In the genomic region with DNA sequence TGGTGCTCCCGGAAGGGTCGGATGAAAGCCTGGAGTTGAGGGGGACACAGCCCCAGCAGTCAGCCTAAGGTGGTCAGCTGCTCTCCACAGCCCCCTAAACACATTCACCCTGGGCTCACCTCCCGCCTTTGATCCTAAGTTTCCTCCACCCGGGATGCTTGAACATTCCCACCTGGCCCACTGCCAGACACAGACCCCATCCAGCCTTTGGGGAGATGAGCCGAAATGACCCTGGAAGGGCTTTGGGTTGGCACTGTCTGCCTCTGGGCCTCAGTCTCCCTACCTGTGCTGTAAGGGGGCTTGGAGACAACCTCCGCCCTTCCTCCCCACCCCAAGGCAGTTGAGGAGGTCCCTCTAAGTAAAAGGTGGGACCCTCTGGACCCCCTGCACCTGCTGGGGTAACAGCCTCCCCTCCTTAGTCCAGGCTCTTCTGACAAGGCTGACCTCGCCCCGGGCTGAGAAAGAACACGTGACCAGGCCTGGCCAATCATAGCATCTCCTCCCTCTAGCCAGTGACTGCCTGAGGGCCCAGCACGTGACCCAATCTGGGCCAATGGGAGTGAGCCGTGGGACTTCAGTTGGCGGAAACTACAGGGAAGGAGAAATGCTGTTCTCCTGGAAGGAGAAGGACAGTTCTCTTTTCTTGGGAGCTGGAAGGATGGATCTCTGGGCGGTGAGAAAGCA, we compare ENCODE assay signal across 15 cellular contexts. TPM values are rescaled to one million over a fixed set of nuclear protein-coding genes. Genes with fewer than 3 reads are reported as not detected.
DNase-seq lines count a peak whose midpoint lies in the region; ATAC-seq, FAIRE-seq and TF ChIP-seq lines count a peak whose summit lies in the region.
"Had no signal": no experiment of that assay in that cellular context is flagged by ENCODE, and none has a peak within 500 bp of the region (broad histone marks: within the 10 kb centered on the region; RNA-seq: fewer than 3 reads in every experiment).

No MANE protein-coding gene starts in this region.

- peaks cover 47% of the 10 kb centered on the region for H3K79me2 ChIP-seq in HCT116 (ENCODE audit: insufficient read depth, low read length)

- intact Hi-C loops in HCT116 (cut with micrococcal nuclease), result no loop called here
- intact Hi-C loops in activated CD8-positive, alpha-beta T cell treated with anti-CD3 and anti-CD28 coated beads for 36 hours (cut with micrococcal nuclease), result no loop called here

- no TSS peak for BruUV-seq in HCT116 (replicated peaks; lab: Mats Ljungman, UMichigan)

- ATAC-seq in HCT116, result peak; percentile 82
- peak; percentile 74 for ATAC-seq in activated CD8-positive, alpha-beta T cell treated with anti-CD3 and anti-CD28 coated beads for 36 hours
- ATAC-seq: left cardiac atrium had no signal

- H3K9me3 Mint-ChIP-seq in activated CD8-positive, alpha-beta T cell treated with anti-CD3 and anti-CD28 coated beads for 36 hours, result no peaks in the 10 kb centered on the region
- H3K9me3 Mint-ChIP-seq: activated naive CD4-positive, alpha-beta T cell treated with anti-CD3 and anti-CD28 coated beads, Interleukin-2, amount 50 U/mL, for 24 hours had no signal

- H3K9me3 ChIP-seq in HCT116 (ENCODE audit: control insufficient read depth in 1 of 2, insufficient read depth in 1 of 2, low read depth in 1 of 2, low read length in 2 of 2), result no peaks in the 10 kb centered on the region
- H3K9me3 ChIP-seq in muscle layer of duodenum (ENCODE audit: control insufficient read depth in 1 of 2, low read length in 2 of 2), result no peaks in the 10 kb centered on the region

- H3K4me3 Mint-ChIP-seq in activated CD8-positive, alpha-beta T cell treated with anti-CD3 and anti-CD28 coated beads for 36 hours, result no peak overlapping the region
- H3K4me3 Mint-ChIP-seq: activated naive CD4-positive, alpha-beta T cell treated with anti-CD3 and anti-CD28 coated beads, Interleukin-2, amount 50 U/mL, for 24 hours had no signal

- no peak for FAIRE-seq in frontal cortex (lab: Jason Lieb, UNC)
- FAIRE-seq: small intestine had no signal

- H3K4me3 ChIP-seq in HCT116 (replicated peaks in 1 of 2; ENCODE audit: low read depth in 1 of 2, low read length in 2 of 2) (no peak overlapping the region), muscle layer of duodenum (ENCODE audit: low read depth in 1 of 2, low read length in 2 of 2) (peak overlapping the region in 1 of 2 donors; percentile 52)

- RAD21 ChIA-PET in HCT116 (lab: Charles Lee; ENCODE audit: low non-redundant PET in 1 of 2, low total read pairs in 2 of 2, uncharacterized antibody in 2 of 2, unreplicated experiment in 2 of 2), result no interaction called here

- H3K9ac ChIP-seq in HCT116 (ENCODE audit: low read length), result no peak overlapping the region

- H3K36me3 ChIP-seq in HCT116 (ENCODE audit: control insufficient read depth in 1 of 2, insufficient read depth in 2 of 2, low read length in 2 of 2) (peaks cover 38 to 41% of the 10 kb centered on the region in 2 experiments; a peak in 3 of 4 replicates), muscle layer of duodenum (ENCODE audit: control insufficient read depth in 1 of 2, insufficient read depth in 2 of 2, low read length in 2 of 2) (peaks cover 37 to 39% of the 10 kb centered on the region in 2 donors)

- no peaks in the 10 kb centered on the region for H3K27me3 Mint-ChIP-seq in activated CD8-positive, alpha-beta T cell treated with anti-CD3 and anti-CD28 coated beads for 36 hours
- H3K27me3 Mint-ChIP-seq: activated naive CD4-positive, alpha-beta T cell treated with anti-CD3 and anti-CD28 coated beads, Interleukin-2, amount 50 U/mL, for 24 hours had no signal

- H3K36me3 Mint-ChIP-seq in activated CD8-positive, alpha-beta T cell treated with anti-CD3 and anti-CD28 coated beads for 36 hours (ENCODE audit: low read depth), result peaks cover 22% of the 10 kb centered on the region

- POLR2A ChIA-PET in HCT116 (lab: Charles Lee), result no interaction called here
- POLR2A ChIA-PET in activated CD8-positive, alpha-beta T cell treated with anti-CD3 and anti-CD28 coated beads for 36 hours (lab: Charles Lee), result interaction anchor here (0.6 kb wide), 1 partner anchor 426 kb away, joined by 3 read pairs; no protein-coding TSS in a partner anchor

- CTCF ChIA-PET in HCT116 (lab: Charles Lee), result no interaction called here
- CTCF ChIA-PET in activated CD8-positive, alpha-beta T cell treated with anti-CD3 and anti-CD28 coated beads for 36 hours (lab: Charles Lee), result no interaction called here

- H3K4me1 Mint-ChIP-seq in activated CD8-positive, alpha-beta T cell treated with anti-CD3 and anti-CD28 coated beads for 36 hours (ENCODE audit: low read depth), result no peaks in the 10 kb centered on the region
- H3K4me1 Mint-ChIP-seq: activated naive CD4-positive, alpha-beta T cell treated with anti-CD3 and anti-CD28 coated beads, Interleukin-2, amount 50 U/mL, for 24 hours had no signal

- no peaks in the 10 kb centered on the region for H3K27me3 ChIP-seq in HCT116 (ENCODE audit: insufficient read depth, low read length)
- H3K27me3 ChIP-seq in muscle layer of duodenum (ENCODE audit: low read depth, low read length), result no peaks in the 10 kb centered on the region

- no peak overlapping the region for H3K4me2 ChIP-seq in HCT116 (ENCODE audit: low read length)

- H3K27ac ChIP-seq in HCT116 (ENCODE audit: low read depth, low read length), result no peak overlapping the region; the same call in 1 of the 2 replicates
- peak overlapping the region; percentile 42 for H3K27ac ChIP-seq in muscle layer of duodenum (ENCODE audit: low read length)
- H3K27ac ChIP-seq: C4-2B had no signal

- peak; percentile 22 for DNase-seq in AG08395 (ENCODE audit: low spot score)
- DNase-seq in HCT116 (ENCODE audit: low read depth, low spot score), result no peak
- DNase-seq in activated CD8-positive, alpha-beta T cell treated with anti-CD3 and anti-CD28 coated beads for 36 hours, result no peak
- no peak for DNase-seq in activated effector memory CD4-positive, alpha-beta T cell treated with anti-CD3 and anti-CD28 coated beads, Interleukin-2, amount 50 U/mL, for 16 hours
- no peak for DNase-seq in NCI-H2196 (lab: John Stamatoyannopoulos, UW; ENCODE audit: unreplicated experiment)
- DNase-seq in germinal center (ENCODE audit: low spot score), result no peak
- no peak for DNase-seq in frontal cortex (ENCODE audit: low spot score in 2 of 2)
- DNase-seq: activated CD4-positive, alpha-beta T cell treated with anti-CD3 and anti-CD28 coated beads, Interleukin-2, amount 50 U/mL, for 48 hours; GOT3; left cardiac atrium; small intestine; T-helper 1 cell had no signal

- no peaks in the 10 kb centered on the region for H4K20me1 ChIP-seq in HCT116 (ENCODE audit: insufficient read depth)

- H3K27ac Mint-ChIP-seq in activated CD8-positive, alpha-beta T cell treated with anti-CD3 and anti-CD28 coated beads for 36 hours, result no peak overlapping the region
- H3K27ac Mint-ChIP-seq: activated naive CD4-positive, alpha-beta T cell treated with anti-CD3 and anti-CD28 coated beads, Interleukin-2, amount 50 U/mL, for 24 hours had no signal

- TF ChIP-seq CTCF in HCT116 (IDR thresholded peaks at IDR 0.05 in 2 of 3, conservative IDR thresholded peaks at IDR 0.05 in 1 of 3; ENCODE audit: borderline replicate concordance in 1 of 3, insufficient read depth in 1 of 3, low read depth in 2 of 3, low read length in 2 of 3), result no peak
- no peak for TF ChIP-seq CTCF in activated CD8-positive, alpha-beta T cell treated with anti-CD3 and anti-CD28 coated beads for 36 hours (IDR thresholded peaks at IDR 0.05)

- H3K9me2 ChIP-seq in HCT116 (ENCODE audit: insufficient read depth), result no peaks in the 10 kb centered on the region

- TF ChIP-seq POLR2A in HCT116 (IDR thresholded peaks at IDR 0.05; ENCODE audit: borderline replicate concordance, extremely low read depth, insufficient read depth, insufficient read length), result no peak

- H3K4me1 ChIP-seq in HCT116 (ENCODE audit: control insufficient read depth in 1 of 2, insufficient read depth in 2 of 2, low read length in 2 of 2) (peaks cover 3 to 12% of the 10 kb centered on the region in 2 experiments), muscle layer of duodenum (ENCODE audit: control insufficient read depth in 1 of 2, insufficient read depth in 2 of 2, low read length in 2 of 2) (peaks cover 12 to 53% of the 10 kb centered on the region in 2 donors)

- TF ChIP-seq RAD21 in HCT116 (IDR thresholded peaks at IDR 0.05; ENCODE audit: low read depth), result no peak

- no peak overlapping the region for H2AFZ ChIP-seq in HCT116 (ENCODE audit: low read depth, low read length, poor library complexity, severe bottlenecking)

TF ChIP-seq in HCT116, 20 proteins besides CTCF, POLR2A, EP300 and RAD21 (continues in another document):
- TF ChIP-seq SP1 (IDR thresholded peaks at IDR 0.05; ENCODE audit: low read depth) (no peak), YY1 (IDR thresholded peaks at IDR 0.05; ENCODE audit: extremely low read depth, insufficient replicate concordance, low read depth, low read length) (no peak), CEBPB (IDR thresholded peaks at IDR 0.05; ENCODE audit: low read depth) (no peak), FOSL1 (IDR thresholded peaks at IDR 0.05; ENCODE audit: low read depth) (no peak), ATF3 (IDR thresholded peaks at IDR 0.05) (no peak), JUND (IDR thresholded peaks at IDR 0.05) (no peak), TCF7L2 (IDR thresholded peaks at IDR 0.05; ENCODE audit: borderline replicate concordance, extremely low read depth, insufficient read depth, insufficient read length) (no peak), ZFX (IDR thresholded peaks at IDR 0.05) (no peak)

RNA-seq across cellular contexts. Expression of gene UBE2V1, which starts 16.9 kb away (rescaled TPM):
- total RNA-seq in HCT116 (2021; ENCODE audit: unreplicated experiment) (114 TPM), frontal cortex (20.0 TPM)
- 69.3 and 94.4 TPM in 2 replicates for polyA plus RNA-seq in HCT116 (2012)
- 100 to 1,000 TPM; 112 to 151 TPM for total RNA-seq in activated CD8-positive, alpha-beta T cell treated with anti-CD3 and anti-CD28 coated beads for 36 hours

RNA-seq across cellular contexts. Expression of gene PEDS1, which starts 23.7 kb away (rescaled TPM):
- total RNA-seq in HCT116 (2021; ENCODE audit: unreplicated experiment), result 31.9 TPM
- polyA plus RNA-seq in HCT116 (2012), result 43.0 and 49.4 TPM in 2 replicates
- total RNA-seq in activated CD8-positive, alpha-beta T cell treated with anti-CD3 and anti-CD28 coated beads for 36 hours, result 10 to 100 TPM; 16.0 to 17.3 TPM
- 9.4 TPM for total RNA-seq in frontal cortex
